15 cellular contexts compared by ENCODE assay signal in the genomic region with DNA sequence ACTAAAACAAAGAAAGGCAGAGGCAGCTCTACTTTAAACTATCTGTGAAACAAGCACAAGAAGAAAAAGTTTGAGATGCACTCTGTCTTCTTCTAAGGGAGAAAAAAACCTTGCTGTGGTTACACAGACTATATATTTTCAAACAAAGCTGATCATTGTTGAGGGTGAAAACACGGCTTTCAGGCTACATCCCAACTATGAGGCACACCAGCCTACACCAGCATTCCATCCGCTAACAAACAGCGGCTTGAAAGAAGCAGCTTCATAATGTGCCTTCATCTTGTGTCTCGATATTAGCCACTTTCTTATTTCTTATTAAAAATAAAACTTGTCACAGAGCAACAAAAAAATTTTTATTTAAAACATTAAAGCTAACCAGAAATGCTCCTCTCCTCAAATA.
A peak's percentile ranks its signal among the peaks of the same experiment; 100 is the strongest.
DNase-seq lines count a peak whose midpoint lies in the region; ATAC-seq, FAIRE-seq and TF ChIP-seq lines count a peak whose summit lies in the region.
"Had no signal": no experiment of that assay in that cellular context is flagged by ENCODE, and none has a peak within 500 bp of the region (broad histone marks: within the 10 kb centered on the region; RNA-seq: fewer than 3 reads in every experiment).

No MANE protein-coding gene starts in this region.

- H3K36me3 Mint-ChIP-seq in activated B cell treated with CpG ODN at 0.5 μM for 24 hours (ENCODE audit: low read depth) (peaks cover 2% of the 10 kb centered on the region), progenitor cell of endocrine pancreas (ENCODE audit: insufficient read depth) (no peaks in the 10 kb centered on the region)
- H3K36me3 Mint-ChIP-seq in activated CD4-positive, alpha-beta memory T cell treated with anti-CD3 and anti-CD28 coated beads, Interleukin-2, amount 10 ng/mL, durations not matched to agents 7 days and 5 days (ENCODE audit: low read depth) = no peaks in the 10 kb centered on the region
- H3K36me3 Mint-ChIP-seq: immature natural killer cell had no signal

- CTCF ChIA-PET in activated B cell treated with CpG ODN at 0.5 μM for 24 hours (lab: Charles Lee) = interaction anchor here (1.3 to 2.0 kb wide), 4 partner anchors 10 to 75 kb away, joined by 3 to 8 read pairs (median 5); no protein-coding TSS in a partner anchor
- CTCF ChIA-PET in activated CD4-positive, alpha-beta memory T cell treated with anti-CD3 and anti-CD28 coated beads, Interleukin-2, amount 10 ng/mL, durations not matched to agents 7 days and 5 days (lab: Charles Lee) = interaction anchor here (1.0 to 1.7 kb wide), 2 partner anchors 11 to 250 kb away, joined by 3 to 4 read pairs; no protein-coding TSS in a partner anchor

- no peak for DNase-seq in GM18507 (ENCODE audit: extremely low spot score, insufficient read length, low read depth)
- DNase-seq in activated B cell treated with CpG ODN at 0.5 μM for 24 hours = no peak
- peak; percentile 57 for DNase-seq in globus pallidus (ENCODE audit: low spot score)
- DNase-seq in progenitor cell of endocrine pancreas (ENCODE audit: low spot score, unreplicated experiment) = no peak
- DNase-seq in activated CD4-positive, alpha-beta memory T cell treated with anti-CD3 and anti-CD28 coated beads, Interleukin-2, amount 10 ng/mL, durations not matched to agents 7 days and 5 days = no peak
- DNase-seq in NCI-H2107 treated with DMSO at 0.1 percent for 48 hours (lab: John Stamatoyannopoulos, UW; ENCODE audit: unreplicated experiment) = no peak
- no peak for DNase-seq in activated CD4-positive, CD25-positive, alpha-beta regulatory T cell (lab: John Stamatoyannopoulos, UW)
- DNase-seq: activated CD4-positive, alpha-beta T cell treated with anti-CD3 and anti-CD28 coated beads, Interleukin-2, amount 50 U/mL, for 48 hours; activated gamma-delta T cell; immature natural killer cell; NCI-H2107 had no signal

- ATAC-seq in activated B cell treated with CpG ODN at 0.5 μM for 24 hours (ENCODE audit: low read depth) (no peak), GM21423 (IDR thresholded peaks at IDR 0.05; ENCODE audit: unreplicated experiment) (no peak)
- ATAC-seq: esophagus mucosa had no signal

- H3K27ac Mint-ChIP-seq in activated B cell treated with CpG ODN at 0.5 μM for 24 hours (peak overlapping the region; percentile 80), progenitor cell of endocrine pancreas (peak overlapping the region; percentile 67)
- no peak overlapping the region for H3K27ac Mint-ChIP-seq in activated CD4-positive, alpha-beta memory T cell treated with anti-CD3 and anti-CD28 coated beads, Interleukin-2, amount 10 ng/mL, durations not matched to agents 7 days and 5 days
- H3K27ac Mint-ChIP-seq: immature natural killer cell; T-helper 1 cell treated with Interleukin-12 subunit alpha and Interleukin-12 subunit beta and Interleukin-4 antibody, amounts not matched to agents 30 μg/mL and 1 μg/mL, for 36 hours had no signal

- no peaks in the 10 kb centered on the region for H3K9me3 Mint-ChIP-seq in activated B cell treated with CpG ODN at 0.5 μM for 24 hours
- H3K9me3 Mint-ChIP-seq in progenitor cell of endocrine pancreas (ENCODE audit: low read depth) = no peaks in the 10 kb centered on the region
- H3K9me3 Mint-ChIP-seq in activated CD4-positive, alpha-beta memory T cell treated with anti-CD3 and anti-CD28 coated beads, Interleukin-2, amount 10 ng/mL, durations not matched to agents 7 days and 5 days = no peaks in the 10 kb centered on the region
- H3K9me3 Mint-ChIP-seq: immature natural killer cell; T-helper 1 cell treated with Interleukin-12 subunit alpha and Interleukin-12 subunit beta and Interleukin-4 antibody, amounts not matched to agents 30 μg/mL and 1 μg/mL, for 36 hours had no signal

- H3K4me3 Mint-ChIP-seq in activated B cell treated with CpG ODN at 0.5 μM for 24 hours (peak overlapping the region; percentile 49), progenitor cell of endocrine pancreas (ENCODE audit: low read depth) (no peak overlapping the region)
- no peak overlapping the region for H3K4me3 Mint-ChIP-seq in activated CD4-positive, alpha-beta memory T cell treated with anti-CD3 and anti-CD28 coated beads, Interleukin-2, amount 10 ng/mL, durations not matched to agents 7 days and 5 days
- H3K4me3 Mint-ChIP-seq: immature natural killer cell; T-helper 1 cell treated with Interleukin-12 subunit alpha and Interleukin-12 subunit beta and Interleukin-4 antibody, amounts not matched to agents 30 μg/mL and 1 μg/mL, for 36 hours had no signal

- H3K27me3 Mint-ChIP-seq in activated B cell treated with CpG ODN at 0.5 μM for 24 hours (no peaks in the 10 kb centered on the region), progenitor cell of endocrine pancreas (no peaks in the 10 kb centered on the region)
- peaks cover 9% of the 10 kb centered on the region for H3K27me3 Mint-ChIP-seq in activated CD4-positive, alpha-beta memory T cell treated with anti-CD3 and anti-CD28 coated beads, Interleukin-2, amount 10 ng/mL, durations not matched to agents 7 days and 5 days

- peak; percentile 44 for FAIRE-seq in GM18507 (lab: Jason Lieb, UNC)
- FAIRE-seq: G401.6 had no signal

- TF ChIP-seq CTCF in activated B cell treated with CpG ODN at 0.5 μM for 24 hours (IDR thresholded peaks at IDR 0.05) = no peak
- no peak for TF ChIP-seq CTCF in progenitor cell of endocrine pancreas (IDR thresholded peaks at IDR 0.05; ENCODE audit: unreplicated experiment)

- peaks cover 96% of the 10 kb centered on the region for H3K4me1 Mint-ChIP-seq in activated B cell treated with CpG ODN at 0.5 μM for 24 hours
- H3K4me1 Mint-ChIP-seq in progenitor cell of endocrine pancreas (ENCODE audit: low read depth) = peaks cover 20% of the 10 kb centered on the region
- H3K4me1 Mint-ChIP-seq in activated CD4-positive, alpha-beta memory T cell treated with anti-CD3 and anti-CD28 coated beads, Interleukin-2, amount 10 ng/mL, durations not matched to agents 7 days and 5 days = peaks cover 4% of the 10 kb centered on the region

- intact Hi-C loops in activated B cell treated with CpG ODN at 0.5 μM for 24 hours (cut with micrococcal nuclease) = loop anchor here (2.0 kb wide), 1 partner anchor 14 kb away; no protein-coding TSS in a partner anchor

- POLR2A ChIA-PET in activated B cell treated with CpG ODN at 0.5 μM for 24 hours (lab: Charles Lee) = interaction anchor here (0.6 to 1.7 kb wide), 4 partner anchors 22 to 153 kb away, joined by 3 to 13 read pairs (median 4); no protein-coding TSS in a partner anchor
- POLR2A ChIA-PET in activated CD4-positive, alpha-beta memory T cell treated with anti-CD3 and anti-CD28 coated beads, Interleukin-2, amount 10 ng/mL, durations not matched to agents 7 days and 5 days (lab: Charles Lee) = interaction anchor here (0.9 kb wide), 1 partner anchor 80 kb away, joined by 3 read pairs; no protein-coding TSS in a partner anchor
